In genomic region chr11:2779981-2780849, GRCh38 we compare ENCODE assay signal across 9 cellular contexts.
A peak's percentile ranks its signal among the peaks of the same experiment; 100 is the strongest.
DNase-seq lines count a peak whose midpoint lies in the region; ATAC-seq and TF ChIP-seq lines count a peak whose summit lies in the region.
"Had no signal": no experiment of that assay in that cellular context is flagged by ENCODE, and none has a peak within 500 bp of the region (broad histone marks: within the 10 kb centered on the region; RNA-seq: fewer than 3 reads in every experiment).

No MANE protein-coding gene starts in this region.

- H2AFZ ChIP-seq in GM23248, result no peak overlapping the region

- H3K4me3 ChIP-seq in choroid plexus epithelial cell (ENCODE audit: low read depth, low read length) (no peak overlapping the region), lower lobe of right lung (no peak overlapping the region), suprapubic skin (no peak overlapping the region), MG63 (no peak overlapping the region), GM23248 (no peak overlapping the region)

- in situ Hi-C loops in GM23248 (cut with MboI), result no loop called here

- no peaks in the 10 kb centered on the region for H4K20me1 ChIP-seq in GM23248 (ENCODE audit: insufficient read depth)

- no peaks in the 10 kb centered on the region for H3K27me3 Mint-ChIP-seq in T-helper 17 cell
- H3K27me3 Mint-ChIP-seq: stimulated activated naive CD8-positive, alpha-beta T cell treated with anti-CD3 and anti-CD28 coated beads, Interleukin-15, amount 100 ng/mL, for 72 hours had no signal

- H3K27ac ChIP-seq in lower lobe of right lung, result peak overlapping the region; percentile 88
- H3K27ac ChIP-seq in suprapubic skin, result no peak overlapping the region
- H3K27ac ChIP-seq in GM23248, result no peak overlapping the region

- H3K27ac Mint-ChIP-seq in T-helper 17 cell, result no peak overlapping the region
- H3K27ac Mint-ChIP-seq: stimulated activated naive CD8-positive, alpha-beta T cell treated with anti-CD3 and anti-CD28 coated beads, Interleukin-15, amount 100 ng/mL, for 72 hours had no signal

- H3K27me3 ChIP-seq in lower lobe of right lung (ENCODE audit: low read depth) (no peaks in the 10 kb centered on the region), suprapubic skin (no peaks in the 10 kb centered on the region), MG63 (peaks cover 4% of the 10 kb centered on the region; the same call in 1 of the 2 replicates), GM23248 (replicated peaks; ENCODE audit: insufficient read depth) (peaks cover 21% of the 10 kb centered on the region)

- TF ChIP-seq EP300 in suprapubic skin (IDR thresholded peaks at IDR 0.05), result no peak

- H3K9me3 ChIP-seq in T-helper 17 cell (ENCODE audit: control insufficient read depth, low read length, poor library complexity, severe bottlenecking), result no peaks in the 10 kb centered on the region
- H3K9me3 ChIP-seq in lower lobe of right lung, result no peaks in the 10 kb centered on the region
- H3K9me3 ChIP-seq in suprapubic skin, result no peaks in the 10 kb centered on the region
- no peaks in the 10 kb centered on the region for H3K9me3 ChIP-seq in MG63
- no peaks in the 10 kb centered on the region for H3K9me3 ChIP-seq in GM23248 (ENCODE audit: low read depth)

- WGBS in suprapubic skin, result 79% methylated on average over 14 of the region's 23 CpGs
- WGBS in GM23248 (ENCODE audit: low coverage in 1 of 2, low lambda C conversion rate in 2 of 2, missing lambda C conversion rate in 2 of 2), 2 experiments, result 76 to 77% methylated on average over 18 to 21 of the region's 23 CpGs

- H3K36me3 Mint-ChIP-seq in T-helper 17 cell (ENCODE audit: low read depth), result peaks cover 5% of the 10 kb centered on the region

- 0 out of 2 replicates have a peak, but pooled peaks cover 6% of the 10 kb centered on the region for H3F3A ChIP-seq in GM23248 (ENCODE audit: insufficient read depth)

- no peaks in the 10 kb centered on the region for H3K79me2 ChIP-seq in GM23248 (ENCODE audit: insufficient read depth)

- H3K4me1 Mint-ChIP-seq in T-helper 17 cell, result no peaks in the 10 kb centered on the region

- no peak overlapping the region for H3K9ac ChIP-seq in GM23248

- no peak for ATAC-seq in T-helper 17 cell
- ATAC-seq in lower lobe of right lung, result no peak
- ATAC-seq in HG02678 (IDR thresholded peaks at IDR 0.05; ENCODE audit: unreplicated experiment), result no peak
- ATAC-seq: stimulated activated naive CD8-positive, alpha-beta T cell treated with anti-CD3 and anti-CD28 coated beads, Interleukin-15, amount 100 ng/mL, for 72 hours had no signal

- intact Hi-C loops in lower lobe of right lung (cut with DNase I), result no loop called here

- no peaks in the 10 kb centered on the region for H3K9me2 ChIP-seq in GM23248 (ENCODE audit: insufficient read depth)

- H3K36me3 ChIP-seq in lower lobe of right lung, result no peaks in the 10 kb centered on the region
- no peaks in the 10 kb centered on the region for H3K36me3 ChIP-seq in suprapubic skin
- no peaks in the 10 kb centered on the region for H3K36me3 ChIP-seq in MG63
- H3K36me3 ChIP-seq in GM23248 (ENCODE audit: low read depth), result no peaks in the 10 kb centered on the region

- H3K4me1 ChIP-seq in lower lobe of right lung (peaks cover 36% of the 10 kb centered on the region), suprapubic skin (peaks cover 30% of the 10 kb centered on the region), GM23248 (ENCODE audit: insufficient read depth) (0 out of 2 replicates have a peak, but pooled peaks cover 3% of the 10 kb centered on the region)

- no peak overlapping the region for H3K4me3 Mint-ChIP-seq in T-helper 17 cell
- H3K4me3 Mint-ChIP-seq: stimulated activated naive CD8-positive, alpha-beta T cell treated with anti-CD3 and anti-CD28 coated beads, Interleukin-15, amount 100 ng/mL, for 72 hours had no signal

- TF ChIP-seq POLR2A in suprapubic skin (IDR thresholded peaks at IDR 0.05), result no peak

- TF ChIP-seq CTCF in choroid plexus epithelial cell (conservative IDR thresholded peaks at IDR 0.05; ENCODE audit: low read depth, low read length) (no peak), lower lobe of right lung (IDR thresholded peaks at IDR 0.05) (no peak), suprapubic skin (IDR thresholded peaks at IDR 0.05) (no peak)

- no peak overlapping the region for H3K4me2 ChIP-seq in GM23248 (ENCODE audit: unreplicated experiment)

- DNase-seq in T-helper 17 cell (peak in 2 of 3 donors; percentile 5 to 6), choroid plexus epithelial cell (ENCODE audit: low read depth) (peak; percentile 22), lower lobe of right lung (peak; percentile 49), suprapubic skin (ENCODE audit: low spot score in 2 of 2) (peak; percentile 66 to 76), MG63 (no peak), GM23248 (no peak)
- DNase-seq: NCI-H146 had no signal

Comparison
In these comparisons a context has a peak if more than half of its experiments do, and no peak if none do; other contexts are left out.
1. DNase-seq: peak in T-helper 17 cell (2 of 3), choroid plexus epithelial cell (single experiment), lower lobe of right lung (single experiment) and suprapubic skin (2 of 2); none in MG63 (single experiment) and GM23248 (single experiment).